17 cellular contexts compared by ENCODE assay signal in genomic region chr6:19549109-19549508, GRCh38.
"Had no signal": no experiment of that assay in that cellular context is flagged by ENCODE, and none has a peak within 500 bp of the region (broad histone marks: within the 10 kb centered on the region; RNA-seq: fewer than 3 reads in every experiment).

No MANE protein-coding gene starts in this region.

- H3K4me3 Mint-ChIP-seq: activated CD4-positive, alpha-beta memory T cell treated with anti-CD3 and anti-CD28 coated beads, Interleukin-2, amount 10 ng/mL, durations not matched to agents 7 days and 5 days; activated CD4-positive, alpha-beta T cell treated with anti-CD3 and anti-CD28 coated beads for 36 hours; activated naive CD4-positive, alpha-beta T cell treated with anti-CD3 and anti-CD28 coated beads, Interleukin-2, amount 50 U/mL, for 24 hours; naive thymus-derived CD8-positive, alpha-beta T cell; stimulated activated naive CD8-positive, alpha-beta T cell treated with anti-CD3 and anti-CD28 coated beads, Interleukin-15, amount 100 ng/mL, for 72 hours had no signal

- H3K36me3 Mint-ChIP-seq: activated naive CD4-positive, alpha-beta T cell treated with anti-CD3 and anti-CD28 coated beads, Interleukin-2, amount 50 U/mL, for 24 hours; naive thymus-derived CD8-positive, alpha-beta T cell had no signal

- H3K4me1 Mint-ChIP-seq: activated CD4-positive, alpha-beta memory T cell treated with anti-CD3 and anti-CD28 coated beads, Interleukin-2, amount 10 ng/mL, durations not matched to agents 7 days and 5 days; activated CD4-positive, alpha-beta T cell treated with anti-CD3 and anti-CD28 coated beads for 36 hours; activated naive CD4-positive, alpha-beta T cell treated with anti-CD3 and anti-CD28 coated beads, Interleukin-2, amount 50 U/mL, for 24 hours; naive thymus-derived CD8-positive, alpha-beta T cell; stimulated activated naive CD8-positive, alpha-beta T cell treated with anti-CD3 and anti-CD28 coated beads, Interleukin-15, amount 100 ng/mL, for 72 hours had no signal

- H3K36me3 ChIP-seq: sigmoid colon, spleen, upper lobe of left lung had no signal

- H3K9me3 ChIP-seq: sigmoid colon, upper lobe of left lung had no signal

- H3K27me3 ChIP-seq: sigmoid colon, spleen, upper lobe of left lung had no signal

- H3K4me3 ChIP-seq: sigmoid colon, spleen, upper lobe of left lung had no signal

- H3K27ac Mint-ChIP-seq: activated CD4-positive, alpha-beta memory T cell treated with anti-CD3 and anti-CD28 coated beads, Interleukin-2, amount 10 ng/mL, durations not matched to agents 7 days and 5 days; activated CD4-positive, alpha-beta T cell treated with anti-CD3 and anti-CD28 coated beads for 36 hours; activated naive CD4-positive, alpha-beta T cell treated with anti-CD3 and anti-CD28 coated beads, Interleukin-2, amount 50 U/mL, for 24 hours; naive thymus-derived CD8-positive, alpha-beta T cell; stimulated activated naive CD8-positive, alpha-beta T cell treated with anti-CD3 and anti-CD28 coated beads, Interleukin-15, amount 100 ng/mL, for 72 hours had no signal

- H3K27ac ChIP-seq: parathyroid adenoma, sigmoid colon, spleen, upper lobe of left lung, VCaP had no signal

- H3K27me3 Mint-ChIP-seq: activated CD4-positive, alpha-beta memory T cell treated with anti-CD3 and anti-CD28 coated beads, Interleukin-2, amount 10 ng/mL, durations not matched to agents 7 days and 5 days; activated CD4-positive, alpha-beta T cell treated with anti-CD3 and anti-CD28 coated beads for 36 hours; activated naive CD4-positive, alpha-beta T cell treated with anti-CD3 and anti-CD28 coated beads, Interleukin-2, amount 50 U/mL, for 24 hours; naive thymus-derived CD8-positive, alpha-beta T cell; stimulated activated naive CD8-positive, alpha-beta T cell treated with anti-CD3 and anti-CD28 coated beads, Interleukin-15, amount 100 ng/mL, for 72 hours had no signal

- DNase-seq: activated CD4-positive, alpha-beta memory T cell treated with anti-CD3 and anti-CD28 coated beads, Interleukin-2, amount 10 ng/mL, durations not matched to agents 7 days and 5 days; activated CD4-positive, alpha-beta T cell treated with anti-CD3 and anti-CD28 coated beads for 36 hours; activated effector memory CD4-positive, alpha-beta T cell treated with anti-CD3 and anti-CD28 coated beads, Interleukin-2, amount 50 U/mL, for 16 hours; activated T-cell treated with anti-CD3 and anti-CD28 coated beads, Interleukin-2, amount 50 U/mL, for 48 hours; glutamatergic neuron; hypothalamus; kidney glomerular epithelial cell; left ventricle myocardium superior; mesenchymal stem cell; naive thymus-derived CD8-positive, alpha-beta T cell; sigmoid colon; spleen; stimulated activated naive CD8-positive, alpha-beta T cell treated with anti-CD3 and anti-CD28 coated beads, Interleukin-15, amount 100 ng/mL, for 72 hours; upper lobe of left lung had no signal

- H3K79me2 ChIP-seq: parathyroid adenoma had no signal

- H3K4me1 ChIP-seq: sigmoid colon, spleen, upper lobe of left lung had no signal
